8 cellular contexts compared by ENCODE assay signal in the genomic region with DNA sequence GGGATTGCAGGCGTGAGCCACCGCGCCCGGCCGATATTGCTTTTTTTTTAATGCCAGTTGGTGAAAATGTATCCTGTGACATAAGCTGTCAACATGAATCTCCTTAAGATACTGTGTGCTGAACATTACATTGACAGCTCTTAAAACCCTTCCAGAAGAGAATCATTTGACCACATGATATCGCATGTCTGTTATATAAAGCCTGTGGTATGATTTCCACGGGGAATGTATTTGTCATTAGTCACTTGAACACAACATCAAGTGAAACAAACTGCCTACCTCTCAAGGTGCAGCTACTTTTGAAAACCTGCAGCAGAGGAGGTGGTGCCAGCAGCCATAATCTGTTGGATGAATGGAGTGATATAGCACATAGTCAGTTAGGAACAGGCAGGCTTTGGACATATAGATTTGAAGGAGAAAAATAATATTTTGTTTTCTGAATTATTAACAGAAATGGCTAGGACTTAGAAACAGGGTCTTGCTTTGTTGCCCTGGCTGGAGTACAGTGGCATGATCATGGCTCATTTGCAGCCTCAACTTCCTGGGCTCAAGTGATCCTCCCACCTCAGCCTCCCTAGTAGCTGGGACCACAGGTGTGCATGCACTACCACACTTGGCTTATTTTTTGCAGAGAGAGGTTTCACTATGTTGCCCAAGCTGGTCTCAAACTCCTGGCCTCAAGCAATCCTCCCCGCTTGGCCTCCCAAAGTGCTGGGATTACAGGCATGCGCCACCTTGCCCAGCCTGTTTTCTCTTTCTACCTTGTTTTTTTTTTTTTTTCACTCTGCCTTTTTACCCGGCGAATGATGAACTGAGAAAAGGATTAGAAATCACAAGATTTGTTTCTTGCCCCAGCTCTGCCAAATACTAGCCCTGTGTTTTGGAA.
A peak's percentile ranks its signal among the peaks of the same experiment; 100 is the strongest.
DNase-seq lines count a peak whose midpoint lies in the region; ATAC-seq and TF ChIP-seq lines count a peak whose summit lies in the region.

No MANE protein-coding gene starts in this region.

- H3K9ac ChIP-seq in HUES48 (ENCODE audit: low read depth, low read length), result peak overlapping the region; percentile 64
- peak overlapping the region; percentile 0 for H3K9ac ChIP-seq in neural progenitor cell

- DNase-seq in central memory CD8-positive, alpha-beta T cell (ENCODE audit: low spot score in 2 of 2), result no peak
- DNase-seq in neural progenitor cell (ENCODE audit: low spot score), result no peak
- no peak for DNase-seq in pons (ENCODE audit: low spot score)
- no peak for DNase-seq in DMS153 (lab: John Stamatoyannopoulos, UW)
- DNase-seq in NK-92 treated with Interleukin-12 subunit alpha and Interleukin-12 subunit beta, amount 100 ng/mL, for 24 hours (lab: John Stamatoyannopoulos, UW), result no peak

- H3K79me2 ChIP-seq in neural progenitor cell (ENCODE audit: low read depth), result no peaks in the 10 kb centered on the region

- H3K36me3 Mint-ChIP-seq in central memory CD8-positive, alpha-beta T cell (ENCODE audit: insufficient read depth), result peaks cover 4% of the 10 kb centered on the region
- peaks cover 14% of the 10 kb centered on the region for H3K36me3 Mint-ChIP-seq in neural progenitor cell

- no peak for TF ChIP-seq CTCF in neural progenitor cell (IDR thresholded peaks at IDR 0.05)

- H3K4me2 ChIP-seq in neural progenitor cell, result no peak overlapping the region

- H3K4me3 ChIP-seq in HUES48 (ENCODE audit: low read depth, low read length), result no peak overlapping the region
- H3K4me3 ChIP-seq in neural progenitor cell, result no peak overlapping the region

- peaks cover 13% of the 10 kb centered on the region for H3K36me3 ChIP-seq in HUES48 (ENCODE audit: control insufficient read depth, insufficient read depth, low read length)
- no peaks in the 10 kb centered on the region for H3K36me3 ChIP-seq in neural progenitor cell

- H3F3A ChIP-seq in neural progenitor cell (ENCODE audit: low read depth), result no peaks in the 10 kb centered on the region

- peaks cover 6% of the 10 kb centered on the region; the same call in 1 of the 2 replicates for H3K4me1 ChIP-seq in HUES48 (ENCODE audit: control insufficient read depth, insufficient read depth, low read length)
- H3K4me1 ChIP-seq in neural progenitor cell, result no peaks in the 10 kb centered on the region

- H3K9me3 Mint-ChIP-seq in central memory CD8-positive, alpha-beta T cell, result no peaks in the 10 kb centered on the region
- H3K9me3 Mint-ChIP-seq in neural progenitor cell, result no peaks in the 10 kb centered on the region

- H3K27ac ChIP-seq in HUES48 (ENCODE audit: low read depth, low read length) (peak overlapping the region; percentile 52), neural progenitor cell (no peak overlapping the region)

- ATAC-seq in GM18868 (IDR thresholded peaks at IDR 0.05; ENCODE audit: unreplicated experiment), result peak; percentile 22
- no peak for ATAC-seq in central memory CD8-positive, alpha-beta T cell (replicated peaks; ENCODE audit: extremely low read depth, poor library complexity, severe bottlenecking)
- ATAC-seq in HG03139 (IDR thresholded peaks at IDR 0.05; ENCODE audit: unreplicated experiment), result no peak

- H3K27me3 ChIP-seq in HUES48 (ENCODE audit: control insufficient read depth, insufficient read depth, low read length) (no peaks in the 10 kb centered on the region), neural progenitor cell (no peaks in the 10 kb centered on the region)

- no peaks in the 10 kb centered on the region for H3K27me3 Mint-ChIP-seq in central memory CD8-positive, alpha-beta T cell
- H3K27me3 Mint-ChIP-seq in neural progenitor cell (ENCODE audit: insufficient read depth, low read depth), result peaks cover 2% of the 10 kb centered on the region

- H3K27ac Mint-ChIP-seq in central memory CD8-positive, alpha-beta T cell (ENCODE audit: low read depth), result peak overlapping the region; percentile 80
- peak overlapping the region; percentile 12 for H3K27ac Mint-ChIP-seq in neural progenitor cell

- no peaks in the 10 kb centered on the region for H4K20me1 ChIP-seq in neural progenitor cell (ENCODE audit: low read depth)

- H2AFZ ChIP-seq in neural progenitor cell (replicated peaks), result no peak overlapping the region

- peaks cover 15% of the 10 kb centered on the region for H3K4me1 Mint-ChIP-seq in central memory CD8-positive, alpha-beta T cell
- H3K4me1 Mint-ChIP-seq in neural progenitor cell, result peaks cover 6% of the 10 kb centered on the region

- H3K9me3 ChIP-seq in HUES48 (ENCODE audit: control insufficient read depth, insufficient read depth, low read length) (no peaks in the 10 kb centered on the region), neural progenitor cell (ENCODE audit: low read depth) (no peaks in the 10 kb centered on the region)

- H3K4me3 Mint-ChIP-seq in central memory CD8-positive, alpha-beta T cell, result peak overlapping the region; percentile 59
- no peak overlapping the region for H3K4me3 Mint-ChIP-seq in neural progenitor cell
